Comparison of ENCODE assay signal across 1 cellular context in genomic region chr2:207121784-207122183, GRCh38.
TF ChIP-seq lines count a peak whose summit lies in the region.

No MANE protein-coding gene starts in this region.

TF ChIP-seq in SK-N-SH, 30 proteins besides CTCF, POLR2A, EP300 and RAD21 (continued from another document):
- TF ChIP-seq REST (IDR thresholded peaks at IDR 0.05; ENCODE audit: low read depth, low read length) (peak; percentile 84), MXI1 (IDR thresholded peaks at IDR 0.05; ENCODE audit: low read depth, low read length) (no peak), FOXM1 (IDR thresholded peaks at IDR 0.05; ENCODE audit: low read depth) (no peak), TEAD4 (IDR thresholded peaks at IDR 0.05; ENCODE audit: borderline replicate concordance, insufficient read depth) (no peak)
